Comparison of ENCODE assay signal across 1 cellular context in the genomic region with DNA sequence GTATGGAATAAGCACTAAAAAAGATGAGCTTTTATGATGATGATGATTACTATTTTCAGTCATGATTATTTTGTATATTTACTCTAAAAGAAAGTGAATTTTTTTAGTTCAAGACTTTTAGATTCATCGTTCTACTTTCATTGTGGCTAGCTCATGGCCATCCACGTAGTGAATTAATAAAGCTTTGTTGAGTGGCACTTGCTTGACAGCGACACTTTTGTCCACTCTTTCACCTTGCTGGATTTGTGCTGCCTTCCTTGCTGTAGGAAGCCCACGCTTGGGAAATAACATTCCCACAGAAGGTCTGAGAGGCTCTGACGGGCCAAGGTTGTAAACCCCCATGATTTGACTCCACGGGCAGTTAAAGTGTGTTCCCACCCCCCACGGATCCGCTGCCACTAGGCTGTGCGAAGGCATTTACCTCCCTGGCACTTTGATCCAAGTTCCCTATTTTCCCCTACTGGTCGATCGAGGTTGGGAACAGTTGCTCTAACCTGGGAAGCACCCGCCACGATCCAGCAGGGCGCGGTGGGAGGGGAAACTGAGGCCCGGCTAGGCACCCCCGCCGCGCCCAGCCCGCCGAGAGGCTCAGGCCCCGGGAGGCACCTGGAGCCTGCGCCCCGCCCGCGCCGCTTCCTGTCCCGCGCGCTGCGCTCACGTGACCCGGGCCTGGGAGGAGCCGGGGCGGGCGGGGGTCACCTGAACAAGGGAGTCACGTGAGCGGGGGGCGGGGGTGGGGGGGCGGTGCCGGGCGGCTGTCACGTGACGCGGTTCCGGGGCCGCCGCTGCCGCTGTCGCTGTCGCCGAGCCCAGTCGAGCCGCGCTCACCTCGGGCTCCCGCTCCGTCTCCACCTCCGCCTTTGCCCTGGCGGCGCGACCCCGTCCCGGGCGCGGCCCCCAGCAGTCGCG.
A peak's percentile ranks its signal among the peaks of the same experiment; 100 is the strongest.
TF ChIP-seq lines count a peak whose summit lies in the region.

IGF2R (plus strand) TSS at position 788 of the 909 bp plus-strand sequence. CDS start 165 bp downstream, outside the sequence.

TF ChIP-seq in A549, 52 proteins besides CTCF, POLR2A, EP300 and RAD21 (continued from another document):
- no peak for TF ChIP-seq CEBPB (IDR thresholded peaks at IDR 0.05)
- no peak for TF ChIP-seq CHD2 (IDR thresholded peaks at IDR 0.05; ENCODE audit: low read length, partially characterized antibody)
- no peak for TF ChIP-seq RCOR1 (IDR thresholded peaks at IDR 0.05; ENCODE audit: low read depth, low read length)
- no peak for TF ChIP-seq TP53 (CRISPR knock-in tag; IDR thresholded peaks at IDR 0.05)
- peak; percentile 67 for TF ChIP-seq MAX (IDR thresholded peaks at IDR 0.05)
- no peak for TF ChIP-seq ZFP36 (IDR thresholded peaks at IDR 0.05; ENCODE audit: borderline replicate concordance, partially characterized antibody)
- no peak for TF ChIP-seq NR3C1 (IDR thresholded peaks at IDR 0.05)
- no peak for TF ChIP-seq HMGXB4 (CRISPR knock-in tag; IDR thresholded peaks at IDR 0.05; ENCODE audit: borderline replicate concordance)
- no peak for TF ChIP-seq HDAC2 (IDR thresholded peaks at IDR 0.05)
- no peak for TF ChIP-seq ZC3H11A (IDR thresholded peaks at IDR 0.05)
- TF ChIP-seq FOSB (CRISPR knock-in tag; IDR thresholded peaks at IDR 0.05) = no peak
- no peak for TF ChIP-seq RARB (CRISPR knock-in tag; IDR thresholded peaks at IDR 0.05)
- no peak for TF ChIP-seq REST (IDR thresholded peaks at IDR 0.05)
- TF ChIP-seq BHLHE40 (IDR thresholded peaks at IDR 0.05; ENCODE audit: low read depth, low read length) = no peak
- peak; percentile 48 to 74; a peak in 2 of 5 replicates for TF ChIP-seq JUN (IDR thresholded peaks at IDR 0.05)
- TF ChIP-seq, protein P1, sequence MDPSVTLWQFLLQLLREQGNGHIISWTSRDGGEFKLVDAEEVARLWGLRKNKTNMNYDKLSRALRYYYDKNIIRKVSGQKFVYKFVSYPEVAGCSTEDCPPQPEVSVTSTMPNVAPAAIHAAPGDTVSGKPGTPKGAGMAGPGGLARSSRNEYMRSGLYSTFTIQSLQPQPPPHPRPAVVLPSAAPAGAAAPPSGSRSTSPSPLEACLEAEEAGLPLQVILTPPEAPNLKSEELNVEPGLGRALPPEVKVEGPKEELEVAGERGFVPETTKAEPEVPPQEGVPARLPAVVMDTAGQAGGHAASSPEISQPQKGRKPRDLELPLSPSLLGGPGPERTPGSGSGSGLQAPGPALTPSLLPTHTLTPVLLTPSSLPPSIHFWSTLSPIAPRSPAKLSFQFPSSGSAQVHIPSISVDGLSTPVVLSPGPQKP (IDR thresholded peaks at IDR 0.05; ENCODE audit: low read depth, low read length) = no peak
- TF ChIP-seq EHF (CRISPR knock-in tag; IDR thresholded peaks at IDR 0.05) = no peak
- no peak for TF ChIP-seq CBX2 (IDR thresholded peaks at IDR 0.05; ENCODE audit: borderline replicate concordance, low read depth)
- peak; percentile 66 for TF ChIP-seq USF2 (IDR thresholded peaks at IDR 0.05)
- no peak for TF ChIP-seq MAFK (IDR thresholded peaks at IDR 0.05; ENCODE audit: partially characterized antibody)
- no peak for TF ChIP-seq RFX5 (IDR thresholded peaks at IDR 0.05)
- no peak for TF ChIP-seq TFCP2L1 (CRISPR knock-in tag; IDR thresholded peaks at IDR 0.05)
- no peak for TF ChIP-seq KDM1A (IDR thresholded peaks at IDR 0.05; ENCODE audit: low read depth)
- no peak for TF ChIP-seq GATA3 (IDR thresholded peaks at IDR 0.05; ENCODE audit: borderline replicate concordance)
- no peak for TF ChIP-seq HOXB13 (CRISPR knock-in tag; IDR thresholded peaks at IDR 0.05; ENCODE audit: low read depth)
- TF ChIP-seq CBX8 (IDR thresholded peaks at IDR 0.05) = no peak
